ENCODE assay signal across 17 cellular contexts in the genomic region with DNA sequence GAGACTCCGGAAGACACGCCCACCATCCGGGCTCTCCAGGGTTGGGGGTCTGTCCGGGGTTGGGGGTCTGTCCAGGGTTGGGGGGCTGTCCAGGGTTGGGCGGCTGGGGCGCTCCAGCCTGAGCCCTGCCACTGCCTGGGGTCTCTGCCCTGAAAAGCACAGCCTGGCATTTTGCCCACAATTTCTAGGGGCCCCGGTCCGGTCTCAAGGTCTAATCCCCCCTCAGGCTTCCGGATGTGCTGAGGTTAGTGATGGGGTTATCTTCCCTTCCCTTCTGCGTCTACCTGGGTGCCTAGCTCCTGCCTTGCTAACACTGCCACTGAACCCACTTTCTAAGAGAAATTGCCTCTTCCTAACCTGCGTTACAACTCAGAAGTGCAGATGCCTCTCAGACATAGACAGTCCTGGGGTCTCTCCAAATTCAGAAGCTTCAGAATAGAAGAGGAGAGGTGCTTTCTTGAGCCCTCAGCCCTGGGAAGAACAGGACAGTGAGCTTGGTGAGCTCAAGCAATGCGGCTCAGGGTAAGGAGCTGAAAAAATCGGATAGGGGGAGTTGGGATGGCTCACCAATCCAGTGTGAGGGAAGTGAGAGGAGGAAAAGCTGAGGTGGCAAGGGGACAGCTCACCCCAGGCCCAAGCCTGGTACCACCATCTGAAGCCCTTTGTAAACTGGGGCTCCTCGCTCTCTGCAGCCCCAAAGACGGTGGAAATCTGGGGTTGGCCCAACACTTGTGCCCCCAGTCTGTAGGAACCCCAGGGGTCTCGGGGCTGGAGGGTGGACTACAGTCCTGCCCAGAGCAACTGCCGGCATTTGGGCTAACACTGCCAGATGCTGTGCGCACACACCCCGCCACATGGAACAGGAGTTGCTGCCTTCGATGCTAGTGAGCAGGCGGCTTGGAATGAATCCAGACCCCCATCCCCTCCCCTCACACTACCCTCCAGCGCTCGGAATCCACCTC. TPM values are rescaled to one million over a fixed set of nuclear protein-coding genes. Genes with fewer than 3 reads are reported as not detected.
DNase-seq lines count a peak whose midpoint lies in the region; ATAC-seq, FAIRE-seq and TF ChIP-seq lines count a peak whose summit lies in the region.
"Had no signal": no experiment of that assay in that cellular context is flagged by ENCODE, and none has a peak within 500 bp of the region (broad histone marks: within the 10 kb centered on the region; RNA-seq: fewer than 3 reads in every experiment).

No MANE protein-coding gene starts in this region.

- no peak overlapping the region for H2AFZ ChIP-seq in HepG2 (ENCODE audit: low read length)

- no peak for DNase-seq in HepG2 (ENCODE audit: low spot score)
- DNase-seq in right lobe of liver, result no peak
- DNase-seq in NCI-H2171 treated with DMSO at 0.1 percent for 48 hours (lab: John Stamatoyannopoulos, UW), result peak; percentile 80
- no peak for DNase-seq in stimulated activated CD4-positive, alpha-beta T cell treated with anti-CD3 and anti-CD28 coated beads, Interleukin-4, amount 100 ng/mL, for 1 hour
- DNase-seq in ovary, result no peak
- no peak for DNase-seq in NCI-H226
- DNase-seq: activated CD4-positive, CD25-positive, alpha-beta regulatory T cell treated with anti-CD3 and anti-CD28 coated beads, Interleukin-2, amount 50 U/mL, for 72 hours; C1 segment of cervical spinal cord; gastrocnemius medialis; GM23248; Karpas-422; NCI-H187 treated with DMSO at 0.1 percent for 48 hours had no signal

- POLR2A ChIA-PET in HepG2 (lab: Yijun Ruan, JAX), result no interaction called here

- H3K27ac ChIP-seq in HepG2 (ENCODE audit: extremely low read length, insufficient read depth, low read length), result no peak overlapping the region
- no peak overlapping the region for H3K27ac ChIP-seq in right lobe of liver
- no peak overlapping the region for H3K27ac ChIP-seq in iPS-18a (ENCODE audit: low read length)
- H3K27ac ChIP-seq in ovary, result no peak overlapping the region
- H3K27ac ChIP-seq: gastrocnemius medialis, GM23248, right atrium auricular region had no signal

- H3K36me3 ChIP-seq in HepG2 (replicated peaks in 1 of 2; ENCODE audit: control insufficient read depth in 1 of 2, insufficient read depth in 2 of 2, low read length in 2 of 2), result no peaks in the 10 kb centered on the region
- no peaks in the 10 kb centered on the region for H3K36me3 ChIP-seq in right lobe of liver
- H3K36me3 ChIP-seq in iPS-18a (ENCODE audit: control insufficient read depth, low read depth, low read length), result no peaks in the 10 kb centered on the region
- H3K36me3 ChIP-seq in ovary, result no peaks in the 10 kb centered on the region
- H3K36me3 ChIP-seq: gastrocnemius medialis, right atrium auricular region had no signal

- TF ChIP-seq RAD21 in HepG2 (CRISPR knock-in tag; IDR thresholded peaks at IDR 0.05), result no peak

- no peak overlapping the region for H3K4me2 ChIP-seq in HepG2 (ENCODE audit: low read depth, low read length)

- no peak for FAIRE-seq in HepG2 (lab: Jason Lieb, UNC)

- peaks cover 15 to 82% of the 10 kb centered on the region in 2 experiments for H3K27me3 ChIP-seq in HepG2 (ENCODE audit: control insufficient read depth in 1 of 2, insufficient read depth in 2 of 2, low read length in 2 of 2)
- H3K27me3 ChIP-seq in right lobe of liver, result peaks cover 22 to 53% of the 10 kb centered on the region in 2 donors
- H3K27me3 ChIP-seq in iPS-18a (ENCODE audit: control insufficient read depth, insufficient read depth, low read length), result peaks cover 100% of the 10 kb centered on the region
- H3K27me3 ChIP-seq in ovary, result peaks cover 5% of the 10 kb centered on the region

- no peak for TF ChIP-seq POLR2A in HepG2 (IDR thresholded peaks at IDR 0.05; ENCODE audit: insufficient read depth in 1 of 2, low read depth in 2 of 2, low read length in 2 of 2)
- no peak for TF ChIP-seq POLR2A in right lobe of liver (IDR thresholded peaks at IDR 0.05)
- TF ChIP-seq POLR2A in ovary (IDR thresholded peaks at IDR 0.05), result no peak

- intact Hi-C loops in HepG2 (cut with micrococcal nuclease; ENCODE audit: unreplicated experiment), result no loop called here
- intact Hi-C loops in right lobe of liver (cut with DNase I), result loop anchor here (10.0 kb wide), 1 partner anchor 449 kb away; no protein-coding TSS in a partner anchor
- intact Hi-C loops in ovary (cut with DNase I), result loop anchor here in 2 of 4 donors (10.0 kb wide), 1 partner anchor 449 kb away; no protein-coding TSS in a partner anchor

- H3K79me2 ChIP-seq in HepG2 (ENCODE audit: insufficient read depth, low read length), result no peaks in the 10 kb centered on the region

- H3K4me1 ChIP-seq in HepG2 (ENCODE audit: insufficient read depth, low read length), result no peaks in the 10 kb centered on the region
- peaks cover 0 to 20% (median 0%) of the 10 kb centered on the region in 4 donors for H3K4me1 ChIP-seq in right lobe of liver
- peaks cover 44% of the 10 kb centered on the region for H3K4me1 ChIP-seq in iPS-18a (ENCODE audit: control insufficient read depth, low read depth, low read length)
- peaks cover 17% of the 10 kb centered on the region for H3K4me1 ChIP-seq in ovary (ENCODE audit: insufficient read depth)

- CTCF ChIA-PET in HepG2 (lab: Yijun Ruan, JAX; ENCODE audit: low intra/inter-chr PET ratio, low total read pairs), result no interaction called here

- TF ChIP-seq CTCF in HepG2 (CRISPR knock-in tag; IDR thresholded peaks at IDR 0.05) (no peak), right lobe of liver (IDR thresholded peaks at IDR 0.05) (no peak), ovary (IDR thresholded peaks at IDR 0.05) (no peak)

- H3K4me3 ChIP-seq in HepG2 (replicated peaks in 1 of 3; ENCODE audit: insufficient read depth in 1 of 3, low read depth in 2 of 3, low read length in 3 of 3) (no peak overlapping the region), right lobe of liver (no peak overlapping the region), iPS-18a (ENCODE audit: low read length) (peak overlapping the region; percentile 40), ovary (no peak overlapping the region)

- TF ChIP-seq EP300 in HepG2 (IDR thresholded peaks at IDR 0.05; ENCODE audit: low read depth in 2 of 2, low read length in 2 of 2) (no peak), HepG2 (CRISPR knock-in tag; IDR thresholded peaks at IDR 0.05; ENCODE audit: borderline replicate concordance) (no peak), ovary (IDR thresholded peaks at IDR 0.05) (no peak)

- H3K9me3 ChIP-seq in HepG2 (ENCODE audit: low read length), result no peaks in the 10 kb centered on the region
- no peaks in the 10 kb centered on the region for H3K9me3 ChIP-seq in right lobe of liver
- H3K9me3 ChIP-seq in iPS-18a (ENCODE audit: control insufficient read depth, low read depth, low read length), result no peaks in the 10 kb centered on the region
- no peaks in the 10 kb centered on the region for H3K9me3 ChIP-seq in ovary
- H3K9me3 ChIP-seq: gastrocnemius medialis, right atrium auricular region had no signal

- no TSS peak for BruUV-seq in HepG2 (replicated peaks; lab: Mats Ljungman, UMichigan)

- in situ Hi-C loops in HepG2 (cut with HindIII; ENCODE audit: extremely low pct_ligation_motif_present, low pct_unique_long_range_greater_than_20kb), result loop anchor here (10.0 kb wide), 1 partner anchor 359 kb away; no protein-coding TSS in a partner anchor

- 14% methylated on average over 5 of the region's 23 CpGs for WGBS in HepG2 (ENCODE audit: low lambda C conversion rate)
- WGBS in right lobe of liver (ENCODE audit: insufficient coverage, low coverage, low lambda C conversion rate, missing lambda C conversion rate), result 3% methylated on average over 8 of the region's 23 CpGs
- 3 to 5% (median 3%) methylated on average over 22 to 23 of the region's 23 CpGs for whole genome bisulfite sequencing in ovary, 3 donors

- ATAC-seq in HepG2 (no peak), right lobe of liver (no peak), GM19351 (IDR thresholded peaks at IDR 0.05; ENCODE audit: unreplicated experiment) (no peak)
- ATAC-seq: gastrocnemius medialis had no signal

- no peaks in the 10 kb centered on the region for H4K20me1 ChIP-seq in HepG2 (ENCODE audit: insufficient read depth, low read length)

- H3K9ac ChIP-seq in HepG2 (ENCODE audit: insufficient read depth, low read depth, low read length), result no peak overlapping the region
- no peak overlapping the region for H3K9ac ChIP-seq in iPS-18a (ENCODE audit: low read length)
- H3K9ac ChIP-seq: GM23248 had no signal

RNA-seq across cellular contexts. Expression of a gene that starts 5.6 kb away (rescaled TPM):
- total RNA-seq in HepG2 (2016; rRNA removed; fragmentation: Illumina TruSeq; extraction: Trizol), result not detected in 2 replicates
- total RNA-seq in HepG2 (2016; cell fraction: cytosol; rRNA removed; fragmentation: Illumina TruSeq; extraction: Trizol; ENCODE audit: low read depth), result not detected in 2 replicates
- total RNA-seq in HepG2 (2016; cell fraction: insoluble cytoplasmic fraction; rRNA removed; fragmentation: Illumina TruSeq; extraction: Trizol), result not detected in 2 replicates
- total RNA-seq in HepG2 (2016; cell fraction: membrane; rRNA removed; fragmentation: Illumina TruSeq; extraction: Trizol), result not detected in 2 replicates
- total RNA-seq in HepG2 (2016; cell fraction: nucleus; rRNA removed; fragmentation: Illumina TruSeq; extraction: Trizol), result not detected in 2 replicates
- 0.01 TPM in 1 of 2 replicates, not detected in the other for polyA plus RNA-seq in HepG2 (2011; rRNA removed)
- polyA plus RNA-seq in HepG2 (2011; cell fraction: cytosol; rRNA removed), result 0.04 and 0.07 TPM in 2 replicates
- polyA plus RNA-seq in HepG2 (2011; cell fraction: nucleus; rRNA removed), result not detected in 2 replicates
- polyA plus RNA-seq in HepG2 (2012), result not detected in 2 replicates
- polyA plus RNA-seq in HepG2 (2016; cell fraction: cytosol; fragmentation: Illumina TruSeq; extraction: Trizol; ENCODE audit: low read depth), result not detected in 2 replicates
- not detected in 2 replicates for polyA plus RNA-seq in HepG2 (2016; cell fraction: insoluble cytoplasmic fraction; fragmentation: Illumina TruSeq; extraction: Trizol; ENCODE audit: low read depth)
- polyA plus RNA-seq in HepG2 (2016; cell fraction: membrane; fragmentation: Illumina TruSeq; extraction: Trizol; ENCODE audit: low read depth), result not detected in 2 replicates
- polyA plus RNA-seq in HepG2 (2016; cell fraction: nucleus; fragmentation: Illumina TruSeq; extraction: Trizol; ENCODE audit: insufficient read depth, low read depth), result not detected in 2 replicates
- polyA minus RNA-seq in HepG2 (2011; rRNA and poly(A)+ RNA removed; ENCODE audit: low replicate concordance), result not detected in 2 replicates
- polyA minus RNA-seq in HepG2 (2011; cell fraction: cytosol; rRNA and poly(A)+ RNA removed), result not detected in 2 replicates
- not detected in 2 replicates for polyA minus RNA-seq in HepG2 (2011; cell fraction: nucleus; rRNA and poly(A)+ RNA removed)
- not detected for total RNA-seq in right lobe of liver
- total RNA-seq in ovary, result not detected
- polyA plus RNA-seq in ovary, result not detected
- total RNA-seq: activated T-helper 2 cell treated with anti-CD3 and anti-CD28 coated beads, Interferon-gamma antibody, Interleukin-2, Interleukin-4, amounts not matched to agents 10 μg/mL and 5 μg/mL and 100 μg/mL, durations not matched to agents 14 hours and 24 hours and 36 hours; gastrocnemius medialis; GM23248; mucosa of gallbladder; right atrium auricular region had no signal
- polyA plus RNA-seq: GM23248 had no signal

RNA-seq across cellular contexts. Expression of a gene that starts 43.9 kb away (rescaled TPM):
- 1.2 and 1.3 TPM in 2 replicates for total RNA-seq in HepG2 (2016; rRNA removed; fragmentation: Illumina TruSeq; extraction: Trizol)
- 0.79 and 1.7 TPM in 2 replicates for total RNA-seq in HepG2 (2016; cell fraction: cytosol; rRNA removed; fragmentation: Illumina TruSeq; extraction: Trizol; ENCODE audit: low read depth)
- 1.2 and 1.7 TPM in 2 replicates for total RNA-seq in HepG2 (2016; cell fraction: insoluble cytoplasmic fraction; rRNA removed; fragmentation: Illumina TruSeq; extraction: Trizol)
- total RNA-seq in HepG2 (2016; cell fraction: membrane; rRNA removed; fragmentation: Illumina TruSeq; extraction: Trizol), result 1.1 and 2.0 TPM in 2 replicates
- 1.4 and 2.0 TPM in 2 replicates for total RNA-seq in HepG2 (2016; cell fraction: nucleus; rRNA removed; fragmentation: Illumina TruSeq; extraction: Trizol)
- polyA plus RNA-seq in HepG2 (2011; rRNA removed), result 1.7 and 2.9 TPM in 2 replicates
- polyA plus RNA-seq in HepG2 (2011; cell fraction: cytosol; rRNA removed), result 1.9 and 3.2 TPM in 2 replicates
- 1.6 and 2.0 TPM in 2 replicates for polyA plus RNA-seq in HepG2 (2011; cell fraction: nucleus; rRNA removed)
- polyA plus RNA-seq in HepG2 (2012), result 0.92 and 1.3 TPM in 2 replicates
- polyA plus RNA-seq in HepG2 (2016; cell fraction: cytosol; fragmentation: Illumina TruSeq; extraction: Trizol; ENCODE audit: low read depth), result 1.1 and 1.5 TPM in 2 replicates
- 2.4 and 3.5 TPM in 2 replicates for polyA plus RNA-seq in HepG2 (2016; cell fraction: insoluble cytoplasmic fraction; fragmentation: Illumina TruSeq; extraction: Trizol; ENCODE audit: low read depth)
- polyA plus RNA-seq in HepG2 (2016; cell fraction: membrane; fragmentation: Illumina TruSeq; extraction: Trizol; ENCODE audit: low read depth), result 0.64 and 0.90 TPM in 2 replicates
- polyA plus RNA-seq in HepG2 (2016; cell fraction: nucleus; fragmentation: Illumina TruSeq; extraction: Trizol; ENCODE audit: insufficient read depth, low read depth), result 1.9 and 2.9 TPM in 2 replicates
- 1.1 and 6.5 TPM in 2 replicates for polyA minus RNA-seq in HepG2 (2011; rRNA and poly(A)+ RNA removed; ENCODE audit: low replicate concordance)
- 0.99 and 1.4 TPM in 2 replicates for polyA minus RNA-seq in HepG2 (2011; cell fraction: cytosol; rRNA and poly(A)+ RNA removed)
- polyA minus RNA-seq in HepG2 (2011; cell fraction: nucleus; rRNA and poly(A)+ RNA removed), result 1.5 TPM in 2 replicates
- total RNA-seq in right lobe of liver, result 10 to 100 TPM; 25.5 to 85.7 (median 32.3) TPM
- total RNA-seq in ovary, result 10 to 100 TPM in 1 of 7 donors, 1 to 10 TPM in 6; 1.7 to 19.3 (median 4.5) TPM
- 1 to 10 TPM in 1 of 2 donors, under 1 TPM in 1; 0.43 to 3.0 TPM for polyA plus RNA-seq in ovary
